In genomic region chr9:693460-694390, GRCh38 we compare ENCODE assay signal across 8 cellular contexts.
DNase-seq lines count a peak whose midpoint lies in the region; ATAC-seq, FAIRE-seq and TF ChIP-seq lines count a peak whose summit lies in the region.

No MANE protein-coding gene starts in this region.

- no peak overlapping the region for H3K4me3 Mint-ChIP-seq in endodermal cell

- WGBS in endodermal cell (ENCODE audit: insufficient coverage in 1 of 2, insufficient read length in 1 of 2), 2 experiments, result 58 to 76% methylated on average over 6 of the region's 6 CpGs
- 4 to 9% methylated on average over 6 of the region's 6 CpGs for WGBS in tibial nerve, 2 donors

- no peak overlapping the region for H3K9ac ChIP-seq in endodermal cell (ENCODE audit: extremely low read depth, low read length, poor library complexity, severe bottlenecking)

- no TSS peak for BruUV-seq in OCI-LY7 (replicated peaks; lab: Mats Ljungman, UMichigan)

- H3K4me1 Mint-ChIP-seq in endodermal cell, result peaks cover 56% of the 10 kb centered on the region

- no peaks in the 10 kb centered on the region for H3K9me3 Mint-ChIP-seq in endodermal cell

- H3K4me3 ChIP-seq in OCI-LY7 (ENCODE audit: low read depth, low read length, poor library complexity, severe bottlenecking) (no peak overlapping the region), endodermal cell (ENCODE audit: low read length) (no peak overlapping the region), tibial nerve (peak overlapping the region in 3 of 4 donors; percentile 6 to 19 (median 11))

- ATAC-seq in GM21423 (IDR thresholded peaks at IDR 0.05; ENCODE audit: unreplicated experiment), result no peak

- H3K36me3 ChIP-seq in OCI-LY7 (ENCODE audit: insufficient read depth, low read length) (peaks cover 18% of the 10 kb centered on the region), endodermal cell (ENCODE audit: control insufficient read depth, insufficient read depth, low read length) (no peaks in the 10 kb centered on the region), tibial nerve (no peaks in the 10 kb centered on the region)

- no peak for FAIRE-seq in D721Med (lab: Jason Lieb, UNC)

- no peak for TF ChIP-seq CTCF in OCI-LY7 (conservative IDR thresholded peaks at IDR 0.05; ENCODE audit: low read length)
- TF ChIP-seq CTCF in endodermal cell (conservative IDR thresholded peaks at IDR 0.05), result no peak
- no peak for TF ChIP-seq CTCF in tibial nerve (IDR thresholded peaks at IDR 0.05)
- TF ChIP-seq CTCF in D721Med (IDR thresholded peaks at IDR 0.05; ENCODE audit: insufficient read depth, missing control alignments), result no peak

- no peaks in the 10 kb centered on the region for H3K27me3 Mint-ChIP-seq in endodermal cell (ENCODE audit: insufficient read depth)

- peak; percentile 43 to 50 for TF ChIP-seq EP300 in tibial nerve (IDR thresholded peaks at IDR 0.05)

- no peaks in the 10 kb centered on the region for H3K79me2 ChIP-seq in OCI-LY7 (ENCODE audit: insufficient read depth, low read depth, low read length)

- H3K4me2 ChIP-seq in OCI-LY7 (ENCODE audit: low read length), result 0 out of 2 replicates have a peak overlapping the region, but pooled peaks have one; percentile 27

- no peak overlapping the region for H3K27ac ChIP-seq in OCI-LY7 (ENCODE audit: low read depth, low read length, poor library complexity, severe bottlenecking)
- peak overlapping the region; percentile 19 for H3K27ac ChIP-seq in endodermal cell (ENCODE audit: low read depth, low read length)
- H3K27ac ChIP-seq in tibial nerve, result peak overlapping the region; percentile 26 to 92 (median 82)

- DNase-seq in OCI-LY7 (ENCODE audit: low spot score), result no peak
- DNase-seq in endodermal cell, result peak; percentile 48
- DNase-seq in middle frontal gyrus (ENCODE audit: extremely low spot score, low spot score), result peak; percentile 68
- peak in 1 of 2 donors; percentile 52 for DNase-seq in tibial nerve (ENCODE audit: low spot score in 2 of 2)
- DNase-seq in D721Med (ENCODE audit: insufficient read length, low spot score), result no peak
- DNase-seq in stimulated activated CD4-positive, alpha-beta T cell treated with anti-CD3 and anti-CD28 coated beads, Interleukin-4, amount 100 ng/mL, for 1 hour, result no peak
- DNase-seq in GOT3 (lab: John Stamatoyannopoulos, UW), result no peak

- CTCF ChIA-PET in OCI-LY7 (lab: Charles Lee; ENCODE audit: unreplicated experiment), result interaction anchor here (1.3 kb wide), 1 partner anchor 43 kb away, joined by 3 read pairs; no protein-coding TSS in a partner anchor

- POLR2A ChIA-PET in OCI-LY7 (lab: Charles Lee), result interaction anchor here (0.5 to 2.0 kb wide), 6 partner anchors 10 to 119 kb away, joined by 3 to 10 read pairs (median 4); no protein-coding TSS in a partner anchor

- no peaks in the 10 kb centered on the region for H3K9me2 ChIP-seq in OCI-LY7 (ENCODE audit: insufficient read depth, low read length)

- H4K20me1 ChIP-seq in OCI-LY7 (ENCODE audit: insufficient read depth, low read length), result no peaks in the 10 kb centered on the region

- H3K9me3 ChIP-seq in OCI-LY7 (ENCODE audit: low read length) (no peaks in the 10 kb centered on the region), endodermal cell (ENCODE audit: control insufficient read depth, low read length) (no peaks in the 10 kb centered on the region), tibial nerve (no peaks in the 10 kb centered on the region)

- H3K4me1 ChIP-seq in OCI-LY7 (ENCODE audit: insufficient read depth, low read length, poor library complexity, severe bottlenecking) (peaks cover 15% of the 10 kb centered on the region), endodermal cell (ENCODE audit: control insufficient read depth, insufficient read depth, low read length) (peaks cover 13% of the 10 kb centered on the region), tibial nerve (peaks cover 0 to 68% (median 48%) of the 10 kb centered on the region in 4 donors)

- H3K36me3 Mint-ChIP-seq in endodermal cell (ENCODE audit: low read depth), result peaks cover 2% of the 10 kb centered on the region

- peak overlapping the region; percentile 60 for H3K27ac Mint-ChIP-seq in endodermal cell

- no peak overlapping the region for H2AFZ ChIP-seq in OCI-LY7 (ENCODE audit: low read length)

- TF ChIP-seq POLR2A in tibial nerve (IDR thresholded peaks at IDR 0.05), result no peak

- no peaks in the 10 kb centered on the region for H3K27me3 ChIP-seq in endodermal cell (ENCODE audit: control insufficient read depth, insufficient read depth, low read length, poor library complexity, severe bottlenecking)
- H3K27me3 ChIP-seq in tibial nerve, result no peaks in the 10 kb centered on the region

- intact Hi-C loops in OCI-LY7 (cut with micrococcal nuclease; ENCODE audit: unreplicated experiment), result no loop called here

Comparison
In these comparisons a context has a peak if more than half of its experiments do, and no peak if none do; other contexts are left out.
1. DNase-seq: peak in endodermal cell (single experiment) and middle frontal gyrus (single experiment); none in OCI-LY7 (single experiment), D721Med (single experiment), stimulated activated CD4-positive, alpha-beta T cell treated with anti-CD3 and anti-CD28 coated beads, Interleukin-4, amount 100 ng/mL, for 1 hour (single experiment) and GOT3 (single experiment).
2. H3K4me3 ChIP-seq: peak in tibial nerve (3 of 4); none in OCI-LY7 (single experiment) and endodermal cell (single experiment).